ENCODE assay signal across 8 cellular contexts in genomic region chr10:112140110-112140755, GRCh38. TPM values are rescaled to one million over a fixed set of nuclear protein-coding genes. Genes with fewer than 3 reads are reported as not detected.
DNase-seq lines count a peak whose midpoint lies in the region; ATAC-seq, FAIRE-seq and TF ChIP-seq lines count a peak whose summit lies in the region.

No MANE protein-coding gene starts in this region.

- TF ChIP-seq CTCF in CD8-positive, alpha-beta T cell (IDR thresholded peaks at IDR 0.05): peak; percentile 66

- H3K79me2 ChIP-seq in mesendoderm (ENCODE audit: control insufficient read depth, insufficient read depth, low read length): no peaks in the 10 kb centered on the region

- no peaks in the 10 kb centered on the region for H3K4me1 Mint-ChIP-seq in CD8-positive, alpha-beta T cell (ENCODE audit: low read depth)

- no peaks in the 10 kb centered on the region for H3K79me1 ChIP-seq in mesendoderm (ENCODE audit: low read length)

- H3K18ac ChIP-seq in mesendoderm (ENCODE audit: low read length): no peak overlapping the region

- no peak overlapping the region for H3K9ac ChIP-seq in mesendoderm (ENCODE audit: low read length)

- no peaks in the 10 kb centered on the region for H3K4me1 ChIP-seq in CD8-positive, alpha-beta T cell (ENCODE audit: insufficient read depth, low read length)
- no peaks in the 10 kb centered on the region for H3K4me1 ChIP-seq in mesendoderm (ENCODE audit: control insufficient read depth, low read depth, low read length)

- ATAC-seq in CD8-positive, alpha-beta T cell: peak; percentile 97
- peak; percentile 94 for ATAC-seq in HG03196 (IDR thresholded peaks at IDR 0.05; ENCODE audit: unreplicated experiment)

- H3K36me3 ChIP-seq in CD8-positive, alpha-beta T cell (ENCODE audit: insufficient read depth, low read length): no peaks in the 10 kb centered on the region
- H3K36me3 ChIP-seq in mesendoderm (ENCODE audit: control insufficient read depth, insufficient read depth, low read length): no peaks in the 10 kb centered on the region

- no peak overlapping the region for H3K4ac ChIP-seq in mesendoderm (ENCODE audit: low read depth, low read length)

- no peak overlapping the region for H3K4me3 Mint-ChIP-seq in CD8-positive, alpha-beta T cell

- POLR2A ChIA-PET in CD8-positive, alpha-beta T cell (lab: Charles Lee): no interaction called here

- no peak overlapping the region for H3K27ac Mint-ChIP-seq in CD8-positive, alpha-beta T cell

- peaks cover 6% of the 10 kb centered on the region for H3K27me3 Mint-ChIP-seq in CD8-positive, alpha-beta T cell (ENCODE audit: low read depth)

- H3K4me2 ChIP-seq in mesendoderm (ENCODE audit: low read length): no peak overlapping the region

- intact Hi-C loops in CD8-positive, alpha-beta T cell (cut with DNase I, micrococcal nuclease): no loop called here

- no peaks in the 10 kb centered on the region for H3K36me3 Mint-ChIP-seq in CD8-positive, alpha-beta T cell

- no peak overlapping the region for H2BK120ac ChIP-seq in mesendoderm (ENCODE audit: low read depth, low read length)

- no peak overlapping the region for H3K23ac ChIP-seq in mesendoderm (ENCODE audit: low read length)

- H2BK5ac ChIP-seq in mesendoderm (ENCODE audit: low read length): no peak overlapping the region

- FAIRE-seq in GM19239 (lab: Jason Lieb, UNC): peak; percentile 60

- no peaks in the 10 kb centered on the region for H3K9me3 Mint-ChIP-seq in CD8-positive, alpha-beta T cell

- no peak overlapping the region for H2AK5ac ChIP-seq in mesendoderm (ENCODE audit: low read length)

- CTCF ChIA-PET in CD8-positive, alpha-beta T cell (lab: Charles Lee): interaction anchor here (0.9 to 1.9 kb wide), 2 partner anchors 14 to 1532 kb away, joined by 3 to 8 read pairs; no protein-coding TSS in a partner anchor

- H3K56ac ChIP-seq in mesendoderm (ENCODE audit: low read length): no peak overlapping the region

- H3K4me3 ChIP-seq in CD8-positive, alpha-beta T cell (ENCODE audit: low read depth, low read length): no peak overlapping the region
- no peak overlapping the region for H3K4me3 ChIP-seq in mesendoderm (ENCODE audit: low read length)

- DNase-seq in CD8-positive, alpha-beta T cell: peak; percentile 29 to 71 (median 57)
- DNase-seq in GM19239 (ENCODE audit: insufficient read length, low spot score): peak; percentile 65
- DNase-seq in NCI-H460 (ENCODE audit: extremely low read depth, low read depth): peak; percentile 82
- peak; percentile 43 to 62 for DNase-seq in activated CD4-positive, alpha-beta T cell treated with anti-CD3 and anti-CD28 coated beads, Interleukin-2, amount 50 U/mL, for 24 hours (ENCODE audit: low read depth in 1 of 2, low spot score in 1 of 2)
- DNase-seq in effector CD4-positive, alpha-beta T cell: peak; percentile 38
- peak; percentile 90 for DNase-seq in mesendoderm
- peak; percentile 86 for DNase-seq in stimulated activated CD8-positive, alpha-beta memory T cell treated with anti-CD3 and anti-CD28 coated beads, Interleukin-4, amount 100 ng/mL, for 48 hours

- H3K27me3 ChIP-seq in CD8-positive, alpha-beta T cell (ENCODE audit: insufficient read depth, low read length): no peaks in the 10 kb centered on the region
- no peaks in the 10 kb centered on the region for H3K27me3 ChIP-seq in mesendoderm (ENCODE audit: insufficient read depth, low read length, poor library complexity)

- no peak overlapping the region for H4K8ac ChIP-seq in mesendoderm (ENCODE audit: low read depth, low read length)

- no CpG with 5 or more reads among the region's 10 CpGs for WGBS in mesendoderm (ENCODE audit: extremely low coverage, insufficient coverage, low lambda C conversion rate)

- H2BK15ac ChIP-seq in mesendoderm (replicated peaks; ENCODE audit: low read depth): no peak overlapping the region

- no peak overlapping the region for H3K27ac ChIP-seq in CD8-positive, alpha-beta T cell (ENCODE audit: low read depth, low read length)
- no peak overlapping the region for H3K27ac ChIP-seq in mesendoderm (ENCODE audit: low read depth, low read length)

- H3K9me3 ChIP-seq in CD8-positive, alpha-beta T cell (ENCODE audit: low read length): no peaks in the 10 kb centered on the region

- no peak overlapping the region for H4K5ac ChIP-seq in mesendoderm (ENCODE audit: low read length)

RNA-seq across cellular contexts. Expression of gene GPAM, which starts 43.3 kb away (rescaled TPM):
- total RNA-seq in CD8-positive, alpha-beta T cell: 1 to 10 TPM; 3.2 to 4.2 TPM
- total RNA-seq in NCI-H460 (2014; rRNA removed; shearing (Covaris generic)): 13.5 and 15.8 TPM in 2 replicates
- polyA plus RNA-seq in NCI-H460 (2014; cell fraction: nucleus; rRNA removed): 10.2 and 16.6 TPM in 2 replicates
- polyA plus RNA-seq in mesendoderm (2013, experiment 1 of 2): 6.3 TPM
- 6.0 TPM for polyA plus RNA-seq in mesendoderm (2013, experiment 2 of 2)

Comparison
In these comparisons a context has a peak if more than half of its experiments do, and no peak if none do; other contexts are left out.
1. DNase-seq: peak in every context shown above with its lines; median percentile 90 in mesendoderm; 86 in stimulated activated CD8-positive, alpha-beta memory T cell treated with anti-CD3 and anti-CD28 coated beads, Interleukin-4, amount 100 ng/mL, for 48 hours; 82 in NCI-H460; 65 in GM19239; 57 in CD8-positive, alpha-beta T cell; 52 in activated CD4-positive, alpha-beta T cell treated with anti-CD3 and anti-CD28 coated beads, Interleukin-2, amount 50 U/mL, for 24 hours; 38 in effector CD4-positive, alpha-beta T cell.